ENCODE assay signal across 9 cellular contexts in genomic region chr2:188267776-188268175, GRCh38. TPM values are rescaled to one million over a fixed set of nuclear protein-coding genes. Genes with fewer than 3 reads are reported as not detected.
"Had no signal": no experiment of that assay in that cellular context is flagged by ENCODE, and none has a peak within 500 bp of the region (broad histone marks: within the 10 kb centered on the region; RNA-seq: fewer than 3 reads in every experiment).

No MANE protein-coding gene starts in this region.

- H3K9me3 ChIP-seq: HAP-1 had no signal

- DNase-seq: GM23248, GOT3, H7, HFFc6, KG1 had no signal

- ATAC-seq: HCT116 had no signal

- H3K36me3 ChIP-seq: HAP-1 had no signal

- H3K4me1 ChIP-seq: HAP-1 had no signal

- H3K4me3 ChIP-seq: GM23248, HAP-1 had no signal

- H3K27ac ChIP-seq: GM23248, HL-60 had no signal

- H3K9ac ChIP-seq: GM23248 had no signal

- H2AFZ ChIP-seq: GM23248 had no signal

RNA-seq across cellular contexts. Expression of gene GULP1, which starts 23.9 kb away (rescaled TPM):
- polyA plus RNA-seq: IgD-negative memory B cell had no signal
